In the genomic region with DNA sequence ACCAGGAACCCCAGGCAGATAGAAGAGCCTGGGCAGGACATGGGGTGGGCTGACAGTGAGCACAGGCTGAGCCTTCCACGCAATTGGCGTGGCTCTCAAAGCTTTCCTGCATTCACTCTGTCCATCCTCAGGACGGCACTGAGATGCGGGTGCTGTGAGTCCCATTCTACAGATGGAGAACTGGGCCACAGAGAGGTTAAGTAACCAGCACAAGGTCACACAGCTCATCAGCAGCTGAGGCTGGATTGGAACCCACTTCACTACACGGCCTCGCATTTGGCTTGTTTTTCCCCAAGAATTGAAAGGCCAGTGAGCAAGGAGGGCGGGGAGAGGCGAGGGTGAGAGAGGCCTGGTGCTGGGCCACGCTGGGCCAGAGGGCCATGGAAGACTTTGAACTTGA, we compare ENCODE assay signal across 28 cellular contexts. TPM values are rescaled to one million over a fixed set of nuclear protein-coding genes. Genes with fewer than 3 reads are reported as not detected.
"Had no signal": no experiment of that assay in that cellular context is flagged by ENCODE, and none has a peak within 500 bp of the region (broad histone marks: within the 10 kb centered on the region; RNA-seq: fewer than 3 reads in every experiment).

No MANE protein-coding gene starts in this region.

- H3K9me3 ChIP-seq: neutrophil, ovary, psoas muscle, spleen, thoracic aorta, thyroid gland, transverse colon, upper lobe of right lung, uterus had no signal

- DNase-seq: naive thymus-derived CD4-positive, alpha-beta T cell; natural killer cell; nucleus accumbens; ovary; psoas muscle; right cardiac atrium; spleen; stimulated activated CD4-positive, alpha-beta T cell treated with anti-CD3 and anti-CD28 coated beads, Interleukin-12 subunit alpha, Interleukin-12 subunit beta, amount 100 ng/mL, for 4 hours; stimulated activated CD4-positive, alpha-beta T cell treated with anti-CD3 and anti-CD28 coated beads, Interleukin-1b, Interleukin-23, amount 100 ng/mL, for 48 hours; stimulated activated CD4-positive, alpha-beta T cell treated with anti-CD3 and anti-CD28 coated beads, Interleukin-4, amount 100 ng/mL, for 1 hour; stimulated activated CD4-positive, alpha-beta T cell treated with anti-CD3 and anti-CD28 coated beads, Interleukin-4, amount 100 ng/mL, for 4 hours; stimulated activated CD8-positive, alpha-beta memory T cell treated with anti-CD3 and anti-CD28 coated beads, Interleukin-4, amount 100 ng/mL, for 48 hours; stimulated activated naive CD4-positive, alpha-beta T cell; stimulated activated naive CD8-positive, alpha-beta T cell treated with anti-CD3 and anti-CD28 coated beads, Interleukin-15, amount 100 ng/mL, for 72 hours; stimulated activated naive CD8-positive, alpha-beta T cell treated with anti-CD3 and anti-CD28 coated beads, Interleukin-15, Interleukin-2, amounts not matched to agents 100 U/mL and 50 U/mL, for 24 hours; substantia nigra; thyroid gland; transverse colon; upper lobe of right lung; uterus had no signal

- ATAC-seq: naive thymus-derived CD4-positive, alpha-beta T cell; natural killer cell; psoas muscle; right cardiac atrium; sciatic nerve; stimulated activated memory B cell treated with anti-CD40 and anti-IgM and Interleukin-4, amounts not matched to agents 10 μg/mL and 1 μg/mL and 100 μg/mL, for 72 hours; stimulated activated naive CD8-positive, alpha-beta T cell treated with anti-CD3 and anti-CD28 coated beads, Interleukin-15, amount 100 ng/mL, for 72 hours; stimulated activated naive CD8-positive, alpha-beta T cell treated with anti-CD3 and anti-CD28 coated beads, Interleukin-15, Interleukin-2, amounts not matched to agents 100 U/mL and 50 U/mL, for 24 hours; upper lobe of right lung had no signal

- H2AFZ ChIP-seq: neural progenitor cell, parathyroid adenoma had no signal

- H3K4me3 ChIP-seq: neural progenitor cell, ovary, psoas muscle, skin epidermis, smooth muscle cell, spleen, thoracic aorta, thyroid gland, transverse colon, upper lobe of right lung, uterus had no signal

- H3K9ac ChIP-seq: neural progenitor cell, parathyroid adenoma had no signal

- H3K27me3 ChIP-seq: neural progenitor cell, ovary, thyroid gland, transverse colon, upper lobe of right lung, uterus had no signal

- H3K79me2 ChIP-seq: parathyroid adenoma had no signal

- H3K27ac ChIP-seq: neural progenitor cell, neutrophil, ovary, parathyroid adenoma, psoas muscle, skin epidermis, spleen, thoracic aorta, thyroid gland, transverse colon, upper lobe of right lung, uterus had no signal

- H3K4me1 ChIP-seq: neural progenitor cell, parathyroid adenoma, thyroid gland, transverse colon, upper lobe of right lung, uterus had no signal

- H3K36me3 ChIP-seq: neural progenitor cell, neutrophil, ovary, spleen, thoracic aorta, thyroid gland, transverse colon, upper lobe of right lung, uterus had no signal

- H3K4me2 ChIP-seq: neural progenitor cell, smooth muscle cell had no signal

RNA-seq across cellular contexts. Expression of gene GRIP2, which starts 36.0 kb away (rescaled TPM):
- total RNA-seq: naive thymus-derived CD4-positive, alpha-beta T cell; natural killer cell had no signal
- polyA plus RNA-seq: naive thymus-derived CD4-positive, alpha-beta T cell had no signal
